1 cellular context compared by ENCODE assay signal in the genomic region with DNA sequence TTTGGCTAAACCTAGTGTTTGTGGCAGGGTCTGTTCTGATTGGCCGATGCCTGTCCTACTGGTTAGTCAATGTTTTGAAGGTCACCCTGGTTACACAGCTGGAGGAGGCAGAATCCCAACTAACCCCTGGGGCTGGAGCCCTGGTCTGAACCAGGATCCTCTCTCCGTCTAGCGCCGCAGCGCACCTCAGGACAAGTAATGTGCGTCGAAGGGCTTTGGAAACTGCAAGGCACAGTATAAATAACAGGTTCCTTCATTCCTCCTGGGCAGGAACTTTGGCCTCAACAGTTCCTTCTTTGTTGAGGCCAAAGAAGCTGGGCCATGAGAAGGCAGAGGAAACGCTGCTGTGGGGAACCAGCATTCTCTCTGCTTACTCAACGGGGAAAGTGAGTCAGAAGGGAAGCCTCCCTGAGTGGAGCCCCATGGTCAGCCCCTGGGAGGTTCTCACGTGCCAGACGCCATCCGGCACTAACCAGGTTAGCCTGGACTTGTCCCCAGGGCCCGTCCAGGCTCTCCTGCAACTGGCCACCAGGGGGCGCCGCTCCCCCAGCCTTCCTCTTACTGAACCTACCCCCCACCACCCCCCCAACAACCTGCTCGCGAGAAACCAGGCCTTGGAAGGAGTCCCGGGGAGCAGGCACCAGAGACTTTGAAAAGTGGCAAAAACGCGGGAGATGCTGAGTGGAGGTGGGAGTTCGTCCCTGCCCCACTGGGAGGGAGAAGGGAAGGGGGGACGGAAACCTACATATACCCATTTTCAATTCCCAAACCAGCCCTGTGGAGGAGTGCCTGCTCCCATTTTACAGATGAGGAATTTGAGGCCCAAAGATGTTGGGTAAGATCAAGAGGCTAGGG.
A peak's percentile ranks its signal among the peaks of the same experiment; 100 is the strongest.
TF ChIP-seq lines count a peak whose summit lies in the region.

No MANE protein-coding gene starts in this region.

TF ChIP-seq in IMR-90, 13 proteins besides CTCF, POLR2A, EP300 and RAD21:
- TF ChIP-seq MXI1 (IDR thresholded peaks at IDR 0.05; ENCODE audit: borderline replicate concordance, low read depth, low read length), result 0 out of 2 replicates have a peak, but pooled peaks have one; percentile 55
- peak; percentile 65 for TF ChIP-seq CEBPB (IDR thresholded peaks at IDR 0.05; ENCODE audit: low read depth, low read length)
- peak; percentile 83; the same call in 1 of the 2 replicates for TF ChIP-seq MAZ (IDR thresholded peaks at IDR 0.05; ENCODE audit: borderline replicate concordance, low read depth, low read length)
- TF ChIP-seq RCOR1 (IDR thresholded peaks at IDR 0.05; ENCODE audit: insufficient replicate concordance, low read length), result no peak
- TF ChIP-seq CHD1 (IDR thresholded peaks at IDR 0.05; ENCODE audit: low read depth, low read length), result no peak
- TF ChIP-seq MAFK (IDR thresholded peaks at IDR 0.05; ENCODE audit: low read depth, low read length), result peak; percentile 9; the same call in 1 of the 2 replicates
- peak; percentile 71 for TF ChIP-seq USF2 (IDR thresholded peaks at IDR 0.05; ENCODE audit: low read depth, low read length)
- TF ChIP-seq NFE2L2 (IDR thresholded peaks at IDR 0.05; ENCODE audit: low read depth, low read length), result no peak
- TF ChIP-seq RFX5 (IDR thresholded peaks at IDR 0.05; ENCODE audit: low read depth, low read length), result peak; percentile 8; the same call in 1 of the 2 replicates
- TF ChIP-seq SMC3 (IDR thresholded peaks at IDR 0.05; ENCODE audit: low read depth, low read length), result peak; percentile 93
- peak; percentile 100 for TF ChIP-seq BHLHE40 (IDR thresholded peaks at IDR 0.05; ENCODE audit: low read depth, low read length)
- no peak for TF ChIP-seq ELK1 (IDR thresholded peaks at IDR 0.05; ENCODE audit: borderline replicate concordance, low read depth, low read length)
- TF ChIP-seq FOS (IDR thresholded peaks at IDR 0.05; ENCODE audit: low read depth, low read length), result peak; percentile 79; the same call in 1 of the 2 replicates
